Comparison of ENCODE assay signal across 8 cellular contexts in the genomic region with DNA sequence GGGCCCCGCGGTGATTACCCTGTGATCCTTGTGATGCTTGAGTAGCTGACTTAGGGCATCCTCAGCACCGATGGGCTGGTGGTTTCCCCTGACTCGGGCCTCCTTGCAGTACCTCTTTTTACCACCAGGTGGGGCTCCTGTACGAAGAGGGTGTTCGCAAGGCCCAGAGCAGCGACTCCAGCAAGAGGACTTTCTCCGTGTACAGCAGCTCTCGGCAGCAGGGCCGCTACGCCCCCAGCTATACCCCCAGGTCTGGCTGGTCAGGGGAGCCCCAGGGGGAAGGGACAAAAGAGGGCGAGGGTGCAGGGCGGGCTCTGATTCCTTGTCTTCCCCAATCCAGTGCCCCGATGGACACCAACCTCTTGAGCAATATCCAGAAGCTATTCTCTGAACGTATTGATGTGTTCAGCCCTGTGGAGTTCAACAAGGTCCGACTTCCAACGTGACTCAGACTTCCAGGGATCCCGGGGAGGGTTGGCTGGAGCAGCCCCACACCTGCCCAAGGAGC. TPM values are rescaled to one million over a fixed set of nuclear protein-coding genes. Genes with fewer than 3 reads are reported as not detected.
A peak's percentile ranks its signal among the peaks of the same experiment; 100 is the strongest.
DNase-seq lines count a peak whose midpoint lies in the region; ATAC-seq, FAIRE-seq and TF ChIP-seq lines count a peak whose summit lies in the region.

No MANE protein-coding gene starts in this region.

- peaks cover 17% of the 10 kb centered on the region for H3K4me1 Mint-ChIP-seq in WTC11

- H3K9me2 ChIP-seq in HCT116 (ENCODE audit: insufficient read depth), result no peaks in the 10 kb centered on the region

- CTCF ChIA-PET in HCT116 (lab: Charles Lee), result interaction anchor here (0.8 to 3.2 kb wide), 15 partner anchors 12 to 266 kb away, joined by 3 to 20 read pairs (median 4); partner anchors contain the start of genes CAPN1, CDC42BPG, FAU and MRPL49
- CTCF ChIA-PET in WTC11 (lab: Charles Lee), result interaction anchor here (0.5 to 4.8 kb wide), 49 partner anchors 10 to 702 kb away, joined by 3 to 104 read pairs (median 5); partner anchors contain the start of genes ARL2, BATF2, CAPN1 and CDCA5

- 0 out of 2 replicates have a peak, but pooled peaks cover under 1% of the 10 kb centered on the region for H3K79me2 ChIP-seq in HCT116 (ENCODE audit: insufficient read depth, low read length)
- peaks cover 3% of the 10 kb centered on the region for H3K79me2 ChIP-seq in keratinocyte (ENCODE audit: control insufficient read depth, insufficient read depth, low read length)

- H3K27ac Mint-ChIP-seq in WTC11, result no peak overlapping the region

- BruUV-seq in HCT116 (replicated peaks; lab: Mats Ljungman, UMichigan), result no TSS peak

- no peaks in the 10 kb centered on the region for H3K9me3 Mint-ChIP-seq in WTC11

- H3K27me3 ChIP-seq in HCT116 (ENCODE audit: insufficient read depth, low read length) (no peaks in the 10 kb centered on the region), breast epithelium (no peaks in the 10 kb centered on the region), keratinocyte (ENCODE audit: control insufficient read depth, extremely low read depth, insufficient read depth, low read length) (no peaks in the 10 kb centered on the region)

- TF ChIP-seq POLR2A in HCT116 (IDR thresholded peaks at IDR 0.05; ENCODE audit: borderline replicate concordance, extremely low read depth, insufficient read depth, insufficient read length) (no peak), breast epithelium (IDR thresholded peaks at IDR 0.05) (no peak)

- RAD21 ChIA-PET in HCT116 (lab: Charles Lee; ENCODE audit: low non-redundant PET in 1 of 2, low total read pairs in 2 of 2, uncharacterized antibody in 2 of 2, unreplicated experiment in 2 of 2), result no interaction called here

- dilution Hi-C loops in keratinocyte (cut with MboI; ENCODE audit: extremely low pct_ligation_motif_present, low sequenced_read_pairs), result no loop called here

- H3K36me3 ChIP-seq in HCT116 (ENCODE audit: control insufficient read depth in 1 of 2, insufficient read depth in 2 of 2, low read length in 2 of 2) (0 out of 4 replicates have a peak, but pooled peaks cover 0 to 4% of the 10 kb centered on the region in 2 experiments), breast epithelium (peaks cover 5% of the 10 kb centered on the region), keratinocyte (ENCODE audit: control insufficient read depth in 2 of 2, extremely low read depth in 1 of 2, insufficient read depth in 2 of 2, low read length in 2 of 2) (peaks cover 7 to 9% of the 10 kb centered on the region in 2 experiments)

- H3K9me1 ChIP-seq in keratinocyte (ENCODE audit: control insufficient read depth, extremely low read depth, insufficient read depth, low read length), result no peaks in the 10 kb centered on the region

- H3K27ac ChIP-seq in C4-2B, result peak overlapping the region; percentile 96
- peak overlapping the region; percentile 82 for H3K27ac ChIP-seq in HCT116 (ENCODE audit: low read depth, low read length)
- peak overlapping the region; percentile 13 to 68 for H3K27ac ChIP-seq in breast epithelium
- H3K27ac ChIP-seq in keratinocyte (ENCODE audit: control insufficient read depth, insufficient read depth, low read length), result no peak overlapping the region

- POLR2A ChIA-PET in HCT116 (lab: Charles Lee) (interaction anchor here (1.9 to 3.7 kb wide), 2 partner anchors 12 to 13 kb away, joined by 20 to 21 read pairs; partner anchors contain the start of genes FAU, MRPL49 and VPS51), WTC11 (lab: Charles Lee) (interaction anchor here (0.5 to 2.1 kb wide), 5 partner anchors 12 to 71 kb away, joined by 3 to 9 read pairs (median 3); partner anchors contain the start of genes CAPN1, FAU, MRPL49 and VPS51)

- ATAC-seq in HCT116 (peak; percentile 44), WTC11 (peak; percentile 37), GM21367 (IDR thresholded peaks at IDR 0.05; ENCODE audit: unreplicated experiment) (no peak)

- no peak for DNase-seq in HCT116 (ENCODE audit: low read depth, low spot score)
- peak; percentile 55 for DNase-seq in NCI-H345 treated with DMSO at 0.1 percent for 48 hours (lab: John Stamatoyannopoulos, UW; ENCODE audit: unreplicated experiment)
- peak; percentile 98 for DNase-seq in WTC11 (ENCODE audit: low spot score)
- peak; percentile 80 to 92 for DNase-seq in breast epithelium (ENCODE audit: low spot score in 2 of 2)
- DNase-seq in keratinocyte (ENCODE audit: low read depth, low spot score), result no peak
- DNase-seq in stimulated activated CD4-positive, alpha-beta T cell treated with anti-CD3 and anti-CD28 coated beads, Interleukin-15, amount 100 ng/mL, for 48 hours (ENCODE audit: low read depth in 2 of 2), result peak; percentile 84 to 93

- H3K36me3 Mint-ChIP-seq in WTC11, result peaks cover 1% of the 10 kb centered on the region

- H4K20me1 ChIP-seq in HCT116 (ENCODE audit: insufficient read depth) (no peaks in the 10 kb centered on the region), keratinocyte (ENCODE audit: control insufficient read depth, extremely low read depth, insufficient read depth, low read length) (no peaks in the 10 kb centered on the region)

- FAIRE-seq in keratinocyte (lab: Jason Lieb, UNC), result peak; percentile 80

- peak overlapping the region; percentile 35; the same call in 1 of the 2 replicates for H3K9ac ChIP-seq in HCT116 (ENCODE audit: low read length)
- H3K9ac ChIP-seq in keratinocyte (ENCODE audit: control insufficient read depth, extremely low read depth, insufficient read depth, low read length), result no peak overlapping the region

- TF ChIP-seq RAD21 in HCT116 (IDR thresholded peaks at IDR 0.05; ENCODE audit: low read depth), result no peak

- H3K9me3 ChIP-seq in HCT116 (ENCODE audit: control insufficient read depth in 1 of 2, insufficient read depth in 1 of 2, low read depth in 1 of 2, low read length in 2 of 2), result no peaks in the 10 kb centered on the region
- no peaks in the 10 kb centered on the region for H3K9me3 ChIP-seq in breast epithelium
- no peaks in the 10 kb centered on the region for H3K9me3 ChIP-seq in keratinocyte (ENCODE audit: control insufficient read depth, low read depth, low read length)

- H3K27me3 Mint-ChIP-seq in WTC11 (ENCODE audit: low read depth), result no peaks in the 10 kb centered on the region

- H3K4me2 ChIP-seq in HCT116 (ENCODE audit: low read length), result peak overlapping the region; percentile 92
- H3K4me2 ChIP-seq in keratinocyte (ENCODE audit: control insufficient read depth, extremely low read depth, insufficient read depth, low read depth, low read length), result no peak overlapping the region

- H3K4me1 ChIP-seq in HCT116 (ENCODE audit: control insufficient read depth in 1 of 2, insufficient read depth in 2 of 2, low read length in 2 of 2) (peaks cover 15 to 35% of the 10 kb centered on the region in 2 experiments), breast epithelium (peaks cover 6 to 10% of the 10 kb centered on the region in 2 donors), keratinocyte (ENCODE audit: control insufficient read depth, extremely low read depth, insufficient read depth, low read length) (peaks cover 22% of the 10 kb centered on the region)

- H3K4me3 Mint-ChIP-seq in WTC11, result no peak overlapping the region

- no peak overlapping the region for H3K4me3 ChIP-seq in HCT116 (replicated peaks in 1 of 2; ENCODE audit: low read depth in 1 of 2, low read length in 2 of 2)
- no peak overlapping the region for H3K4me3 ChIP-seq in breast epithelium
- H3K4me3 ChIP-seq in keratinocyte (ENCODE audit: control insufficient read depth in 2 of 3, extremely low read depth in 1 of 3, insufficient read depth in 2 of 3, low read depth in 1 of 3, low read length in 3 of 3), result no peak overlapping the region

- TF ChIP-seq CTCF in C4-2B (conservative IDR thresholded peaks at IDR 0.05) (peak; percentile 97), HCT116 (IDR thresholded peaks at IDR 0.05 in 2 of 3, conservative IDR thresholded peaks at IDR 0.05 in 1 of 3; ENCODE audit: borderline replicate concordance in 1 of 3, insufficient read depth in 1 of 3, low read depth in 2 of 3, low read length in 2 of 3) (peak in 2 of 3 experiments; percentile 94 to 97; a peak in 4 of 6 replicates), WTC11 (IDR thresholded peaks at IDR 0.05) (peak; percentile 100), breast epithelium (IDR thresholded peaks at IDR 0.05) (peak; percentile 98 to 100 (median 98)), keratinocyte (optimal IDR thresholded peaks at IDR 0.05 in 1 of 3, IDR thresholded peaks at IDR 0.05 in 1 of 3, conservative IDR thresholded peaks at IDR 0.05 in 1 of 3; ENCODE audit: extremely low read depth in 1 of 3, insufficient read depth in 2 of 3, low read length in 3 of 3) (peak; percentile 87 to 98 (median 96))

- intact Hi-C loops in HCT116 (cut with micrococcal nuclease), result loop anchor here (1.0 to 10.0 kb wide), 4 partner anchors 72 to 264 kb away; partner anchors contain the start of genes ATG2A and CAPN1
- intact Hi-C loops in breast epithelium (cut with DNase I; ENCODE audit: low total_unique reads), result no loop called here

- no peak overlapping the region for H2AFZ ChIP-seq in HCT116 (ENCODE audit: low read depth, low read length, poor library complexity, severe bottlenecking)
- no peak overlapping the region for H2AFZ ChIP-seq in keratinocyte (ENCODE audit: control insufficient read depth, low read length)

RNA-seq across cellular contexts. Expression of gene TM7SF2, which starts 1.3 kb away (rescaled TPM):
- 52.9 TPM for total RNA-seq in HCT116 (2021; ENCODE audit: unreplicated experiment)
- polyA plus RNA-seq in HCT116 (2012), result 38.9 and 41.5 TPM in 2 replicates
- total RNA-seq in WTC11 (2021), result 63.8 to 74.9 TPM (median 71.5 TPM) in 3 replicates
- 100 to 1,000 TPM in 1 of 3 donors, 10 to 100 TPM in 2; 38.8 to 189 (median 44.2) TPM for total RNA-seq in breast epithelium
- 9.7 to 12.6 TPM (median 10.7 TPM) in 3 replicates for polyA plus RNA-seq in keratinocyte
- polyA plus RNA-seq in keratinocyte (2011; ENCODE audit: low read depth), result 52.1 TPM
- 8.3 and 10.2 TPM in 2 replicates for polyA plus RNA-seq in keratinocyte (2011; cell fraction: cytosol; rRNA removed)
- 14.3 and 15.5 TPM in 2 replicates for polyA plus RNA-seq in keratinocyte (2011; cell fraction: nucleus; rRNA removed)
- 11.1 and 76.6 TPM in 2 replicates for polyA plus RNA-seq in keratinocyte (2012; ENCODE audit: low replicate concordance)
- 15.1 to 69.8 TPM (median 15.7 TPM) in 3 replicates for polyA minus RNA-seq in keratinocyte
- 9.0 TPM for polyA minus RNA-seq in keratinocyte (2011; cell fraction: cytosol; rRNA and poly(A)+ RNA removed)
- polyA minus RNA-seq in keratinocyte (2011; cell fraction: nucleus; rRNA and poly(A)+ RNA removed), result 10.4 and 10.5 TPM in 2 replicates

RNA-seq across cellular contexts. Expression of gene ZNHIT2, which starts 7.1 kb away (rescaled TPM):
- total RNA-seq in HCT116 (2021; ENCODE audit: unreplicated experiment), result 18.8 TPM
- 9.6 and 13.4 TPM in 2 replicates for polyA plus RNA-seq in HCT116 (2012)
- 15.9 to 18.3 TPM (median 16.7 TPM) in 3 replicates for total RNA-seq in WTC11 (2021)
- 10 to 100 TPM; 14.6 to 23.3 (median 20.3) TPM for total RNA-seq in breast epithelium
- polyA plus RNA-seq in keratinocyte, result 2.6 to 6.6 TPM (median 3.4 TPM) in 3 replicates
- 2.2 TPM for polyA plus RNA-seq in keratinocyte (2011; ENCODE audit: low read depth)
- 1.5 and 6.6 TPM in 2 replicates for polyA plus RNA-seq in keratinocyte (2011; cell fraction: cytosol; rRNA removed)
- polyA plus RNA-seq in keratinocyte (2011; cell fraction: nucleus; rRNA removed), result 2.3 and 4.0 TPM in 2 replicates
- polyA plus RNA-seq in keratinocyte (2012; ENCODE audit: low replicate concordance), result 7.5 and 11.2 TPM in 2 replicates
- polyA minus RNA-seq in keratinocyte, result 1.2 to 1.6 TPM (median 1.4 TPM) in 3 replicates
- polyA minus RNA-seq in keratinocyte (2011; cell fraction: cytosol; rRNA and poly(A)+ RNA removed), result 22.6 TPM
- 2.9 and 4.1 TPM in 2 replicates for polyA minus RNA-seq in keratinocyte (2011; cell fraction: nucleus; rRNA and poly(A)+ RNA removed)

RNA-seq across cellular contexts. Expression of gene FAU, which starts 11.5 kb away (rescaled TPM):
- total RNA-seq in HCT116 (2021; ENCODE audit: unreplicated experiment) (1,073 TPM), WTC11 (2021) (951 to 991 TPM (median 985 TPM) in 3 replicates), breast epithelium (1,000 to 10,000 TPM in 1 of 3 donors, 100 to 1,000 TPM in 2; 786 to 1,230 (median 855) TPM)
- 1,238 and 1,816 TPM in 2 replicates for polyA plus RNA-seq in HCT116 (2012)
- polyA plus RNA-seq in keratinocyte, result 328 to 452 TPM (median 425 TPM) in 3 replicates
- 471 TPM for polyA plus RNA-seq in keratinocyte (2011; ENCODE audit: low read depth)
- polyA plus RNA-seq in keratinocyte (2011; cell fraction: cytosol; rRNA removed), result 306 and 737 TPM in 2 replicates
- polyA plus RNA-seq in keratinocyte (2011; cell fraction: nucleus; rRNA removed), result 225 and 268 TPM in 2 replicates
- 874 and 1,191 TPM in 2 replicates for polyA plus RNA-seq in keratinocyte (2012; ENCODE audit: low replicate concordance)
- 109 to 156 TPM (median 109 TPM) in 3 replicates for polyA minus RNA-seq in keratinocyte
- polyA minus RNA-seq in keratinocyte (2011; cell fraction: cytosol; rRNA and poly(A)+ RNA removed), result 470 TPM
- 78.3 and 89.3 TPM in 2 replicates for polyA minus RNA-seq in keratinocyte (2011; cell fraction: nucleus; rRNA and poly(A)+ RNA removed)

RNA-seq across cellular contexts. Expression of gene MRPL49, which starts 11.7 kb away (rescaled TPM):
- 77.5 TPM for total RNA-seq in HCT116 (2021; ENCODE audit: unreplicated experiment)
- 44.6 and 50.8 TPM in 2 replicates for polyA plus RNA-seq in HCT116 (2012)
- 51.3 to 55.9 TPM (median 53.3 TPM) in 3 replicates for total RNA-seq in WTC11 (2021)
- 10 to 100 TPM; 66.2 to 92.6 (median 72.8) TPM for total RNA-seq in breast epithelium
- polyA plus RNA-seq in keratinocyte, result 46.3 to 67.7 TPM (median 49.6 TPM) in 3 replicates
- polyA plus RNA-seq in keratinocyte (2011; ENCODE audit: low read depth), result 81.9 TPM
- polyA plus RNA-seq in keratinocyte (2011; cell fraction: cytosol; rRNA removed), result 40.9 and 46.5 TPM in 2 replicates
- 31.2 and 35.1 TPM in 2 replicates for polyA plus RNA-seq in keratinocyte (2011; cell fraction: nucleus; rRNA removed)
- polyA plus RNA-seq in keratinocyte (2012; ENCODE audit: low replicate concordance), result 29.1 and 45.0 TPM in 2 replicates
- 26.4 to 41.9 TPM (median 36.9 TPM) in 3 replicates for polyA minus RNA-seq in keratinocyte
- 24.7 TPM for polyA minus RNA-seq in keratinocyte (2011; cell fraction: cytosol; rRNA and poly(A)+ RNA removed)
- polyA minus RNA-seq in keratinocyte (2011; cell fraction: nucleus; rRNA and poly(A)+ RNA removed), result 12.3 and 13.3 TPM in 2 replicates

RNA-seq across cellular contexts. Expression of gene VPS51, which starts 14.4 kb away (rescaled TPM):
- total RNA-seq in HCT116 (2021; ENCODE audit: unreplicated experiment), result 89.5 TPM
- polyA plus RNA-seq in HCT116 (2012), result 94.6 and 117 TPM in 2 replicates
- 122 to 136 TPM (median 123 TPM) in 3 replicates for total RNA-seq in WTC11 (2021)
- total RNA-seq in breast epithelium, result 100 to 1,000 TPM; 166 to 317 (median 218) TPM
- polyA plus RNA-seq in keratinocyte, result 28.8 to 64.0 TPM (median 43.1 TPM) in 3 replicates
- polyA plus RNA-seq in keratinocyte (2011; ENCODE audit: low read depth), result 82.5 TPM
- 21.1 and 42.2 TPM in 2 replicates for polyA plus RNA-seq in keratinocyte (2011; cell fraction: cytosol; rRNA removed)
- polyA plus RNA-seq in keratinocyte (2011; cell fraction: nucleus; rRNA removed), result 40.6 and 52.9 TPM in 2 replicates
- polyA plus RNA-seq in keratinocyte (2012; ENCODE audit: low replicate concordance), result 47.2 and 51.2 TPM in 2 replicates
- 67.3 to 153 TPM (median 85.3 TPM) in 3 replicates for polyA minus RNA-seq in keratinocyte
- polyA minus RNA-seq in keratinocyte (2011; cell fraction: cytosol; rRNA and poly(A)+ RNA removed), result 171 TPM
- 47.1 and 49.4 TPM in 2 replicates for polyA minus RNA-seq in keratinocyte (2011; cell fraction: nucleus; rRNA and poly(A)+ RNA removed)

Comparison
In these comparisons a context has a peak if more than half of its experiments do, and no peak if none do; other contexts are left out.
1. DNase-seq: peak in NCI-H345 treated with DMSO at 0.1 percent for 48 hours (single experiment), WTC11 (single experiment), breast epithelium (2 of 2) and stimulated activated CD4-positive, alpha-beta T cell treated with anti-CD3 and anti-CD28 coated beads, Interleukin-15, amount 100 ng/mL, for 48 hours (2 of 2); none in HCT116 (single experiment) and keratinocyte (single experiment).
2. Peak in every context shown above with its lines, with median percentiles within 50 percentile points of each other: CTCF ChIP-seq.